Comparison of ENCODE assay signal across 36 cellular contexts in genomic region chr2:176557821-176558220, GRCh38.
"Had no signal": no experiment of that assay in that cellular context is flagged by ENCODE, and none has a peak within 500 bp of the region (broad histone marks: within the 10 kb centered on the region; RNA-seq: fewer than 3 reads in every experiment).

No MANE protein-coding gene starts in this region.

- DNase-seq: Kasumi-1, MG63, MM.1S, MV-4-11, NCI-H1048, NCI-H1092, NCI-H1092 treated with DMSO at 0.1 percent for 48 hours, NCI-H1105, NCI-H1105 treated with DMSO at 0.1 percent for 48 hours, NCI-H1417, NCI-H1417 treated with DMSO at 0.1 percent for 48 hours, NCI-H1436, NCI-H1436 treated with DMSO at 0.1 percent for 48 hours, NCI-H146, NCI-H1694, NCI-H1694 treated with DMSO at 0.1 percent for 48 hours, NCI-H187, NCI-H187 treated with DMSO at 0.1 percent for 48 hours, NCI-H1930, NCI-H2029, NCI-H2029 treated with DMSO at 0.1 percent for 48 hours, NCI-H2081, NCI-H2081 treated with DMSO at 0.1 percent for 48 hours, NCI-H2107, NCI-H2171, NCI-H2171 treated with DMSO at 0.1 percent for 48 hours, NCI-H2227 treated with DMSO at 0.1 percent for 48 hours, NCI-H226, NCI-H345, NCI-H446, NCI-H446 treated with DMSO at 0.1 percent for 48 hours, NCI-H510A, NCI-H510A treated with DMSO at 0.1 percent for 48 hours, NCI-H524, NCI-H524 treated with DMSO at 0.1 percent for 48 hours, NCI-H526 had no signal

- H3K36me3 ChIP-seq: MG63 had no signal

- H3K4me3 ChIP-seq: MG63 had no signal

- H3K9me3 ChIP-seq: MG63 had no signal

- H3K27me3 ChIP-seq: MG63 had no signal
